ENCODE assay signal across 16 cellular contexts in genomic region chr2:21261591-21261990, GRCh38.
A peak's percentile ranks its signal among the peaks of the same experiment; 100 is the strongest.
DNase-seq lines count a peak whose midpoint lies in the region; ATAC-seq, FAIRE-seq and TF ChIP-seq lines count a peak whose summit lies in the region.
"Had no signal": no experiment of that assay in that cellular context is flagged by ENCODE, and none has a peak within 500 bp of the region (broad histone marks: within the 10 kb centered on the region; RNA-seq: fewer than 3 reads in every experiment).

No MANE protein-coding gene starts in this region.

- 64% methylated on average over 6 of the region's 6 CpGs for WGBS in smooth muscle cell (ENCODE audit: low lambda C conversion rate)
- 67 to 72% methylated on average over 6 of the region's 6 CpGs for WGBS in pancreas, 2 donors

- TF ChIP-seq CTCF in HEK293 (tag by site-specific recombination; IDR thresholded peaks at IDR 0.05) (no peak), brain (conservative IDR thresholded peaks at IDR 0.05) (no peak), smooth muscle cell (IDR thresholded peaks at IDR 0.05; ENCODE audit: borderline replicate concordance, insufficient read depth, poor library complexity, severe bottlenecking) (no peak), pancreas (IDR thresholded peaks at IDR 0.05) (no peak)

- CTCF ChIA-PET in HEK293 (lab: Yijun Ruan, JAX), result interaction anchor here (1.8 kb wide), 1 partner anchor 56 kb away, joined by 4 read pairs; no protein-coding TSS in a partner anchor

- H3K4me3 Mint-ChIP-seq in brain, result no peak overlapping the region
- no peak overlapping the region for H3K4me3 Mint-ChIP-seq in activated T-cell treated with anti-CD3 and anti-CD28 coated beads, Interleukin-2, amount 50 U/mL, for 24 hours

- POLR2A ChIA-PET in HEK293 (lab: Yijun Ruan, JAX), result no interaction called here

- peak; percentile 46 for DNase-seq in islet precursor cell
- no peak for DNase-seq in smooth muscle cell (lab: John Stamatoyannopoulos, UW; ENCODE audit: unreplicated experiment)
- DNase-seq in activated T-cell treated with anti-CD3 and anti-CD28 coated beads, Interleukin-2, amount 50 U/mL, for 24 hours, result no peak
- no peak for DNase-seq in pancreas
- DNase-seq in stimulated activated CD4-positive, alpha-beta T cell treated with anti-CD3 and anti-CD28 coated beads, Interleukin-2, amount 100 ng/mL, for 48 hours, result no peak
- DNase-seq: COR-L47, DMS53, NCI-H1436, NCI-H2029 treated with DMSO at 0.1 percent for 48 hours, NCI-H524 treated with DMSO at 0.1 percent for 48 hours had no signal

- no peaks in the 10 kb centered on the region for H3F3A ChIP-seq in smooth muscle cell (ENCODE audit: low read depth)

- H3K27me3 Mint-ChIP-seq in brain, result peaks cover 6% of the 10 kb centered on the region
- no peaks in the 10 kb centered on the region for H3K27me3 Mint-ChIP-seq in activated T-cell treated with anti-CD3 and anti-CD28 coated beads, Interleukin-2, amount 50 U/mL, for 24 hours

- H3K27me3 ChIP-seq in smooth muscle cell (ENCODE audit: low read depth) (no peaks in the 10 kb centered on the region), pancreas (no peaks in the 10 kb centered on the region)

- H4K20me1 ChIP-seq in smooth muscle cell (ENCODE audit: low read depth), result no peaks in the 10 kb centered on the region

- no peak for ATAC-seq in pancreas
- ATAC-seq: HepG2, Panc1 had no signal

- H3K36me3 Mint-ChIP-seq in brain, result no peaks in the 10 kb centered on the region
- H3K36me3 Mint-ChIP-seq in activated T-cell treated with anti-CD3 and anti-CD28 coated beads, Interleukin-2, amount 50 U/mL, for 24 hours (ENCODE audit: low read depth), result no peaks in the 10 kb centered on the region

- peak overlapping the region; percentile 11 for H2AFZ ChIP-seq in smooth muscle cell (ENCODE audit: low read depth)

- no peaks in the 10 kb centered on the region for H3K4me1 ChIP-seq in HEK293 (ENCODE audit: control insufficient read depth, insufficient read depth, low read length)
- H3K4me1 ChIP-seq in smooth muscle cell (ENCODE audit: low read depth), result peaks cover 10% of the 10 kb centered on the region
- no peaks in the 10 kb centered on the region for H3K4me1 ChIP-seq in pancreas

- FAIRE-seq in pancreas (lab: Jason Lieb, UNC), result no peak
- FAIRE-seq: H54, HepG2 had no signal

- H3K9me3 ChIP-seq in HEK293 (ENCODE audit: control insufficient read depth, insufficient read depth, low read depth, low read length) (no peaks in the 10 kb centered on the region), smooth muscle cell (replicated peaks; ENCODE audit: low read depth) (no peaks in the 10 kb centered on the region), pancreas (no peaks in the 10 kb centered on the region)

- no peak overlapping the region for H3K4me3 ChIP-seq in HEK293 (ENCODE audit: low read depth, low read length)
- H3K4me3 ChIP-seq in smooth muscle cell, result no peak overlapping the region
- H3K4me3 ChIP-seq in pancreas, result no peak overlapping the region

- no peak overlapping the region for H3K9ac ChIP-seq in smooth muscle cell (ENCODE audit: low read depth)
- H3K9ac ChIP-seq: KMS-11 had no signal

- H3K79me2 ChIP-seq in smooth muscle cell (ENCODE audit: low read depth), result no peaks in the 10 kb centered on the region

- H3K27ac ChIP-seq in HEK293 (ENCODE audit: extremely low read depth, low read depth, low read length), result no peak overlapping the region
- H3K27ac ChIP-seq in smooth muscle cell (ENCODE audit: low read depth), result no peak overlapping the region
- no peak overlapping the region for H3K27ac ChIP-seq in pancreas
- H3K27ac ChIP-seq: KMS-11 had no signal

- intact Hi-C loops in pancreas (cut with DNase I), result no loop called here

- peak overlapping the region in 3 of 5 experiments; percentile 14 to 82 (median 67) for H3K27ac Mint-ChIP-seq in brain
- no peak overlapping the region for H3K27ac Mint-ChIP-seq in activated T-cell treated with anti-CD3 and anti-CD28 coated beads, Interleukin-2, amount 50 U/mL, for 24 hours

- H3K36me3 ChIP-seq in HEK293 (ENCODE audit: control insufficient read depth in 2 of 2, insufficient read depth in 1 of 2, low read length in 2 of 2) (no peaks in the 10 kb centered on the region), smooth muscle cell (ENCODE audit: low read depth) (no peaks in the 10 kb centered on the region), pancreas (no peaks in the 10 kb centered on the region)

- H3K4me2 ChIP-seq in smooth muscle cell, result no peak overlapping the region
- H3K4me2 ChIP-seq: KMS-11 had no signal

- peaks cover 0 to 4% (median 0%) of the 10 kb centered on the region in 5 experiments for H3K9me3 Mint-ChIP-seq in brain
- no peaks in the 10 kb centered on the region for H3K9me3 Mint-ChIP-seq in activated T-cell treated with anti-CD3 and anti-CD28 coated beads, Interleukin-2, amount 50 U/mL, for 24 hours

- H3K4me1 Mint-ChIP-seq in brain, result peaks cover 73% of the 10 kb centered on the region
- H3K4me1 Mint-ChIP-seq in activated T-cell treated with anti-CD3 and anti-CD28 coated beads, Interleukin-2, amount 50 U/mL, for 24 hours (ENCODE audit: low read depth), result no peaks in the 10 kb centered on the region

TF ChIP-seq in HEK293, 187 proteins besides CTCF, POLR2A, EP300 and RAD21:
- TF ChIP-seq ZNF292 (tag by site-specific recombination; IDR thresholded peaks at IDR 0.05; ENCODE audit: borderline replicate concordance, low read depth) (no peak), ZNF112 (tag by site-specific recombination; IDR thresholded peaks at IDR 0.05) (no peak), ZIC2 (tag by site-specific recombination; IDR thresholded peaks at IDR 0.05) (peak; percentile 36; the same call in 1 of the 2 replicates), ZNF76 (tag by site-specific recombination; IDR thresholded peaks at IDR 0.05; ENCODE audit: borderline replicate concordance, low read depth) (no peak)
